ENCODE assay signal across 21 cellular contexts in the genomic region with DNA sequence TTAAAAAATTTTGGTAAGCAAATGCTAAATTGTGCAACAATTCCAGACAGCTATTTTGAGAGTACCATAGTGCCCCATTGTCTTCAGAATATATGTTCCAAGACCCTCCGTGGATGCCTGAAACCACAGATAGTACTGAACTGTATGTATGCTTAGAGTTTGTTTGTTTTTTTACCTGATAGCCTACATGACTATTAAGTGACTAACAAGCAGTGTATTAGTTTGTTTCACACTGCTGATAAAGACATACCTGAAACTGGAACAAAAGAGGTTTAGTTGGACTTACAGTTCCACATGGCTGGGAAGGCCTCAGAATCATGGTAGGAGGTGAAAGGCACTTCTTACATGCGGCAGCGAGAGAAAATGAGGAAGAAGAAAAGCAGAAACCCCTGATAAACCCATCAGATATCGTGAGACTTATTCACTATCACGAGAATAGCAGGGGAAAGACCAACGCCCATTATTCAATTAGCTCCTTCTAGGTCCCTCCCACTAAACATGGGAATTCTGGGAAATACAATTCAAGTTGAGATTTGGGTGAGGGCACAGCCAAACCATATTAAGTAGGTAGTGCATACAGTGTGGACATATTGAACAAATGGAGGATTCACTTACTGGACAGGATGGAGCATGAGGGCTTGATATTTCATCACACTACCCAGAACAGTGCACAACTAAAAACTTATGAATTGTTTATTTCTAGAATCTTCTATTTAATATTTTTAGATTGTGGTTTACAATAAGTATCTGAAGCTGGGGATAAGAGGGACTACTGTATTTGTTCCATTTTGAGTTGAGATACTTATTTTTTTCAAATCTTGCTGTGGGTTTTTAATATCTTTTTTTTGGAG.
"Had no signal": no experiment of that assay in that cellular context is flagged by ENCODE, and none has a peak within 500 bp of the region (broad histone marks: within the 10 kb centered on the region; RNA-seq: fewer than 3 reads in every experiment).

No MANE protein-coding gene starts in this region.

- H3K36me3 ChIP-seq: esophagus muscularis mucosa, gastroesophageal sphincter, heart left ventricle, sigmoid colon, stomach had no signal

- H3K4me1 ChIP-seq: esophagus muscularis mucosa, gastroesophageal sphincter, heart left ventricle, psoas muscle, sigmoid colon, stomach had no signal

- H3K9me3 ChIP-seq: esophagus muscularis mucosa, gastroesophageal sphincter, heart left ventricle, psoas muscle, sigmoid colon, stomach had no signal

- H3K27ac ChIP-seq: esophagus muscularis mucosa, gastroesophageal sphincter, heart left ventricle, psoas muscle, sigmoid colon had no signal

- DNase-seq: activated CD4-positive, alpha-beta T cell treated with anti-CD3 and anti-CD28 coated beads, Interleukin-2, amount 50 U/mL, for 1 hour; activated CD8-positive, alpha-beta memory T cell treated with anti-CD3 and anti-CD28 coated beads for 24 hours; activated CD8-positive, alpha-beta memory T cell treated with anti-CD3 and anti-CD28 coated beads, Interleukin-2, amount 50 U/mL, for 48 hours; activated effector memory CD4-positive, alpha-beta T cell treated with Interleukin-2 at 50 U/mL for 16 hours; activated naive CD4-positive, alpha-beta T cell treated with anti-CD3 and anti-CD28 coated beads, Interleukin-2, amount 50 U/mL, for 16 hours; activated T-cell treated with anti-CD3 and anti-CD28 coated beads, Interleukin-2, amount 50 U/mL, for 48 hours; aorta; cortex of kidney; heart left ventricle; immature natural killer cell; left ventricle myocardium superior; naive thymus-derived CD4-positive, alpha-beta T cell; psoas muscle; sigmoid colon; stimulated activated CD4-positive, alpha-beta T cell treated with anti-CD3 and anti-CD28 coated beads, Interleukin-4, amount 100 ng/mL, for 24 hours; stomach; T1000 had no signal

- H3K36me3 Mint-ChIP-seq: immature natural killer cell; naive thymus-derived CD4-positive, alpha-beta T cell; stimulated activated effector memory CD8-positive, alpha-beta T cell treated with anti-CD3 and anti-CD28 coated beads, Interleukin-12 subunit alpha, Interleukin-12 subunit beta, amount 100 ng/mL, for 72 hours had no signal

- H3K4me3 ChIP-seq: esophagus muscularis mucosa, gastroesophageal sphincter, heart left ventricle, psoas muscle, sigmoid colon, stomach had no signal

- H3K4me1 Mint-ChIP-seq: immature natural killer cell; stimulated activated effector memory CD8-positive, alpha-beta T cell treated with anti-CD3 and anti-CD28 coated beads, Interleukin-12 subunit alpha, Interleukin-12 subunit beta, amount 100 ng/mL, for 72 hours had no signal

- H3K27me3 ChIP-seq: esophagus muscularis mucosa, gastroesophageal sphincter, heart left ventricle, stomach had no signal

- ATAC-seq: activated CD4-positive, CD25-positive, alpha-beta regulatory T cell treated with anti-CD3 and anti-CD28 coated beads, Interleukin-2, amount 50 U/mL, for 24 hours; gastroesophageal sphincter; heart left ventricle; left ventricle myocardium superior; naive thymus-derived CD4-positive, alpha-beta T cell; psoas muscle; stimulated activated effector memory CD8-positive, alpha-beta T cell treated with anti-CD3 and anti-CD28 coated beads, Interleukin-12 subunit alpha, Interleukin-12 subunit beta, amount 100 ng/mL, for 72 hours had no signal

- H3K4me3 Mint-ChIP-seq: immature natural killer cell; stimulated activated effector memory CD8-positive, alpha-beta T cell treated with anti-CD3 and anti-CD28 coated beads, Interleukin-12 subunit alpha, Interleukin-12 subunit beta, amount 100 ng/mL, for 72 hours had no signal

- H3K9me3 Mint-ChIP-seq: naive thymus-derived CD4-positive, alpha-beta T cell; stimulated activated effector memory CD8-positive, alpha-beta T cell treated with anti-CD3 and anti-CD28 coated beads, Interleukin-12 subunit alpha, Interleukin-12 subunit beta, amount 100 ng/mL, for 72 hours had no signal

- H3K27ac Mint-ChIP-seq: immature natural killer cell; naive thymus-derived CD4-positive, alpha-beta T cell; stimulated activated effector memory CD8-positive, alpha-beta T cell treated with anti-CD3 and anti-CD28 coated beads, Interleukin-12 subunit alpha, Interleukin-12 subunit beta, amount 100 ng/mL, for 72 hours had no signal
